Comparison of ENCODE assay signal across 11 cellular contexts in the genomic region with DNA sequence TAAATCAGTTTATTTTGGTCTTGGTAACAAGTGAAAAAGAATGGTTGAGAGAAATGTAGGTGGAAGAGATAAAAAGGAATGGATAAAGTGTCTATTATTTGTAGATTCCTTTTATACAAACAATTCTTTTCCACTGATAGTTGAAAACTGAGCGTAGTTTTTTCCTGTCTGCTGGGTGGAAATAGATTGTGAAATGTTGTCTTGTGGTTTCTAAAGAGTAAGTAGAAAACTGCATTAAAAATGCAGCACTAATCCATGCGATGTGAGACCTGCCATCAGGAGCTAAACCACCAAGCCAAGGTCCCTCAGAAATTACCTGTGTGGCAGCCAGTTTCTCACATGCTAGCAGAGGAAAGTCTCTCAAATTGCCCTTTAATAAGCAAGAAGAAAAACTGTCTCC.
"Had no signal": no experiment of that assay in that cellular context is flagged by ENCODE, and none has a peak within 500 bp of the region (broad histone marks: within the 10 kb centered on the region; RNA-seq: fewer than 3 reads in every experiment).

No MANE protein-coding gene starts in this region.

- H3K9me3 ChIP-seq: colonic mucosa, esophagus squamous epithelium, heart right ventricle, upper lobe of right lung had no signal

- ATAC-seq: activated CD8-positive, alpha-beta T cell treated with anti-CD3 and anti-CD28 coated beads, Interleukin-2, amount 10 ng/mL, durations not matched to agents 7 days and 5 days; heart right ventricle; left ventricle myocardium superior; upper lobe of right lung had no signal

- DNase-seq: activated CD4-positive, alpha-beta T cell treated with anti-CD3 and anti-CD28 coated beads for 48 hours; activated CD8-positive, alpha-beta memory T cell treated with anti-CD3 and anti-CD28 coated beads, Interleukin-2, amount 50 U/mL, for 48 hours; activated CD8-positive, alpha-beta T cell treated with anti-CD3 and anti-CD28 coated beads, Interleukin-2, amount 10 ng/mL, durations not matched to agents 7 days and 5 days; colonic mucosa; esophagus squamous epithelium; heart right ventricle; left ventricle myocardium superior; stimulated activated CD4-positive, alpha-beta T cell treated with anti-CD3 and anti-CD28 coated beads, Interleukin-4, amount 100 ng/mL, for 24 hours; upper lobe of right lung; WERI-Rb-1 had no signal

- H3K4me3 ChIP-seq: cardiac muscle cell, colonic mucosa, esophagus squamous epithelium, heart right ventricle, upper lobe of right lung had no signal

- H3K4me1 ChIP-seq: colonic mucosa, upper lobe of right lung had no signal

- H3K27ac ChIP-seq: cardiac muscle cell, colonic mucosa, esophagus squamous epithelium, heart right ventricle, upper lobe of right lung, WERI-Rb-1 had no signal

- H3K27me3 ChIP-seq: cardiac muscle cell, colonic mucosa, heart right ventricle, upper lobe of right lung had no signal

- H3K36me3 ChIP-seq: cardiac muscle cell, colonic mucosa, esophagus squamous epithelium, heart right ventricle, upper lobe of right lung, WERI-Rb-1 had no signal
